In genomic region chr19:46728693-46729339, GRCh38 we compare ENCODE assay signal across 8 cellular contexts. TPM values are rescaled to one million over a fixed set of nuclear protein-coding genes. Genes with fewer than 3 reads are reported as not detected.
A peak's percentile ranks its signal among the peaks of the same experiment; 100 is the strongest.
DNase-seq lines count a peak whose midpoint lies in the region; ATAC-seq and TF ChIP-seq lines count a peak whose summit lies in the region.

No MANE protein-coding gene starts in this region.

- no peak overlapping the region for H3K4me2 ChIP-seq in DND-41 (ENCODE audit: insufficient read depth, low read length)
- no peak overlapping the region for H3K4me2 ChIP-seq in KMS-11
- H3K4me2 ChIP-seq in mammary epithelial cell (ENCODE audit: insufficient read depth, low read depth, low read length): no peak overlapping the region

- no peaks in the 10 kb centered on the region for H3K27me3 ChIP-seq in DND-41 (ENCODE audit: insufficient read depth, low read length, poor library complexity)
- no peaks in the 10 kb centered on the region for H3K27me3 ChIP-seq in KMS-11 (ENCODE audit: insufficient read depth, low read depth)
- no peaks in the 10 kb centered on the region for H3K27me3 ChIP-seq in mammary epithelial cell (ENCODE audit: insufficient read depth, low read length)

- H4K20me1 ChIP-seq in DND-41 (ENCODE audit: insufficient read depth, low read length) (peaks cover 88% of the 10 kb centered on the region), KMS-11 (ENCODE audit: insufficient read depth) (no peaks in the 10 kb centered on the region), mammary epithelial cell (ENCODE audit: insufficient read depth, low read length) (no peaks in the 10 kb centered on the region)

- H3K9me3 ChIP-seq in DND-41 (ENCODE audit: insufficient read depth, low read length, severe bottlenecking) (no peaks in the 10 kb centered on the region), mammary epithelial cell (replicated peaks; ENCODE audit: insufficient read depth, low read length) (no peaks in the 10 kb centered on the region)

- H2AFZ ChIP-seq in DND-41 (ENCODE audit: low read depth, low read length) (no peak overlapping the region), KMS-11 (ENCODE audit: low read depth) (no peak overlapping the region), mammary epithelial cell (ENCODE audit: low read depth, low read length) (no peak overlapping the region)

- peak; percentile 89 for ATAC-seq in DND-41 (ENCODE audit: insufficient read depth, low read depth)
- ATAC-seq in GM18868 (IDR thresholded peaks at IDR 0.05; ENCODE audit: unreplicated experiment): no peak

- H3K4me1 ChIP-seq in DND-41 (ENCODE audit: insufficient read depth, low read length): no peaks in the 10 kb centered on the region
- peaks cover 18% of the 10 kb centered on the region for H3K4me1 ChIP-seq in KMS-11 (ENCODE audit: low read depth, poor library complexity, severe bottlenecking)
- peaks cover 26% of the 10 kb centered on the region for H3K4me1 ChIP-seq in mammary epithelial cell (ENCODE audit: insufficient read depth, low read length)

- H3K4me3 ChIP-seq in DND-41 (ENCODE audit: low read depth in 1 of 2, low read length in 2 of 2) (no peak overlapping the region), KMS-11 (IDR thresholded peaks at IDR 0.05; ENCODE audit: insufficient read depth, low read depth, low read length) (no peak overlapping the region), mammary epithelial cell (replicated peaks in 1 of 3; ENCODE audit: insufficient read depth in 1 of 3, low read depth in 2 of 3, low read length in 3 of 3) (no peak overlapping the region)

- TF ChIP-seq CTCF in DND-41 (IDR thresholded peaks at IDR 0.05; ENCODE audit: borderline replicate concordance, extremely low read depth, low read length, poor library complexity, severe bottlenecking): peak; percentile 93
- peak; percentile 90 for TF ChIP-seq CTCF in KMS-11 (conservative IDR thresholded peaks at IDR 0.05; ENCODE audit: low read depth, low read length)
- peak; percentile 72 to 93 for TF ChIP-seq CTCF in mammary epithelial cell (conservative IDR thresholded peaks at IDR 0.05 in 1 of 2, IDR thresholded peaks at IDR 0.05 in 1 of 2; ENCODE audit: extremely low read depth in 1 of 2, insufficient read depth in 1 of 2, low read depth in 1 of 2, low read length in 2 of 2)

- DNase-seq in DND-41 (peak; percentile 70), mammary epithelial cell (no peak), left kidney (ENCODE audit: low read depth, low spot score) (peak; percentile 75), NCI-H774 (lab: John Stamatoyannopoulos, UW) (no peak)
- peak; percentile 69 for DNase-seq in activated CD4-positive, CD25-positive, alpha-beta regulatory T cell treated with anti-CD3 and anti-CD28 coated beads, Interleukin-2, amount 50 U/mL, for 16 hours (ENCODE audit: low read depth, low spot score)
- peak; percentile 58 to 79 (median 63) for DNase-seq in stimulated activated CD4-positive, alpha-beta T cell treated with anti-CD3 and anti-CD28 coated beads, TNF-alpha, amount 100 ng/mL, for 24 hours (ENCODE audit: low read depth in 3 of 3)

- BruUV-seq in mammary epithelial cell (replicated peaks; lab: Mats Ljungman, UMichigan): no TSS peak

- H3K36me3 ChIP-seq in DND-41 (ENCODE audit: insufficient read depth, low read length) (peaks cover 100% of the 10 kb centered on the region), KMS-11 (ENCODE audit: insufficient read depth) (peaks cover 7% of the 10 kb centered on the region; the same call in 1 of the 2 replicates), mammary epithelial cell (ENCODE audit: insufficient read depth, low read length) (peaks cover 32% of the 10 kb centered on the region)

- H3K79me2 ChIP-seq in DND-41 (ENCODE audit: insufficient read depth, low read length) (peaks cover 60% of the 10 kb centered on the region), KMS-11 (ENCODE audit: insufficient read depth, low read depth) (no peaks in the 10 kb centered on the region; the same call in 1 of the 2 replicates), mammary epithelial cell (ENCODE audit: insufficient read depth, low read length) (peaks cover 65% of the 10 kb centered on the region)

- CTCF ChIA-PET in mammary epithelial cell (lab: Charles Lee; ENCODE audit: low non-redundant PET): no interaction called here

- dilution Hi-C loops in mammary epithelial cell (cut with HindIII; ENCODE audit: low sequenced_read_pairs): no loop called here

- H3K9ac ChIP-seq in DND-41 (ENCODE audit: low read depth, low read length) (no peak overlapping the region), KMS-11 (no peak overlapping the region), mammary epithelial cell (ENCODE audit: insufficient read depth, low read length) (no peak overlapping the region)

- H3K27ac ChIP-seq in DND-41 (ENCODE audit: low read length) (no peak overlapping the region; the same call in 1 of the 2 replicates), KMS-11 (no peak overlapping the region), mammary epithelial cell (ENCODE audit: insufficient read depth, low read depth, low read length) (no peak overlapping the region)

- in situ Hi-C loops in mammary epithelial cell (cut with MboI; ENCODE audit: low sequenced_read_pairs in 2 of 2): no loop called here

- 57% methylated on average over 16 of the region's 20 CpGs for WGBS in mammary epithelial cell (ENCODE audit: low coverage, missing lambda C conversion rate)

- intact Hi-C loops in mammary epithelial cell (cut with micrococcal nuclease): loop anchor here (1.0 to 2.0 kb wide), 2 partner anchors 25 to 114 kb away; no protein-coding TSS in a partner anchor

RNA-seq across cellular contexts. Expression of gene PRKD2, which starts 11.9 kb away (rescaled TPM):
- 10 to 100 TPM; 20.2 to 55.5 TPM for total RNA-seq in mammary epithelial cell
- 23.9 TPM for polyA plus RNA-seq in mammary epithelial cell
- 21.0 TPM for polyA minus RNA-seq in mammary epithelial cell

RNA-seq across cellular contexts. Expression of gene FKRP, which starts 17.0 kb away (rescaled TPM):
- total RNA-seq in mammary epithelial cell: 10 to 100 TPM; 15.7 to 23.4 TPM
- polyA plus RNA-seq in mammary epithelial cell: 11.7 TPM
- polyA minus RNA-seq in mammary epithelial cell: 18.6 TPM

RNA-seq across cellular contexts. Expression of gene STRN4, which starts 17.4 kb away (rescaled TPM):
- total RNA-seq in mammary epithelial cell: 10 to 100 TPM; 59.2 to 92.4 TPM
- polyA plus RNA-seq in mammary epithelial cell: 56.3 TPM
- 72.5 TPM for polyA minus RNA-seq in mammary epithelial cell

RNA-seq across cellular contexts. Expression of gene SLC1A5, which starts 59.6 kb away (rescaled TPM):
- 100 to 1,000 TPM; 328 to 370 TPM for total RNA-seq in mammary epithelial cell
- 274 TPM for polyA plus RNA-seq in mammary epithelial cell
- polyA minus RNA-seq in mammary epithelial cell: 353 TPM

Comparison
In these comparisons a context has a peak if more than half of its experiments do, and no peak if none do; other contexts are left out.
1. DNase-seq: peak in DND-41 (single experiment), activated CD4-positive, CD25-positive, alpha-beta regulatory T cell treated with anti-CD3 and anti-CD28 coated beads, Interleukin-2, amount 50 U/mL, for 16 hours (single experiment), left kidney (single experiment) and stimulated activated CD4-positive, alpha-beta T cell treated with anti-CD3 and anti-CD28 coated beads, TNF-alpha, amount 100 ng/mL, for 24 hours (3 of 3); none in mammary epithelial cell (single experiment) and NCI-H774 (single experiment).
2. Peak in every context shown above with its lines, with median percentiles within 50 percentile points of each other: CTCF ChIP-seq.